In the genomic region with DNA sequence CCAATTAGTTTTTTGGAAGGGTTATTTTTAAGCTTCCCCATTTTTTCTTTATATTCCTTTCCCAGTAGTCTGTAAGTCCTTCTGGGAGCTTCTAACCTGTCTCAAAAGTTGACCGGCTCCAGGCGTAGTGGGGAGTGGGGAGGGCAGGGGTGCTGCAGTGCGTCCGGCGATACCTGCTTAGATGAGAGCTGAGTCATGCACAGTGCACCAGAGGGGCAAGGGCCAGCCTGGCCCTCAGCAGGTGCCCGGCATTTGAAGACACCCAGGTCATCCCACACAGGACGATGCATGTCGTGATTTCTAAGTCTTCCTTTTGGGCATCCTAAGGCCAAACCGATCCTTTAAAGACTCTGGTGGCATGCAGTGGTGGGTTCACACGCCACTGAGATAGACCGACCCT, we compare ENCODE assay signal across 34 cellular contexts.
"Had no signal": no experiment of that assay in that cellular context is flagged by ENCODE, and none has a peak within 500 bp of the region (broad histone marks: within the 10 kb centered on the region; RNA-seq: fewer than 3 reads in every experiment).

No MANE protein-coding gene starts in this region.

- ATAC-seq: activated T-cell treated with anti-CD3 and anti-CD28 coated beads, Interleukin-2, amount 50 U/mL, for 72 hours; activated T-helper 17 cell treated with anti-CD3 and anti-CD28 coated beads, Interleukin-2, amount 50 U/mL, for 72 hours; Panc1 had no signal

- H3K9me3 Mint-ChIP-seq: activated B cell treated with CpG ODN at 0.5 μM for 24 hours; activated CD4-positive, alpha-beta memory T cell treated with anti-CD3 and anti-CD28 coated beads for 36 hours; activated naive CD8-positive, alpha-beta T cell treated with anti-CD3 and anti-CD28 coated beads for 36 hours; activated T-cell treated with anti-CD3 and anti-CD28 coated beads, Interleukin-2, amount 50 U/mL, for 72 hours; activated T-helper 17 cell treated with anti-CD3 and anti-CD28 coated beads, Interleukin-2, amount 50 U/mL, for 72 hours; T-helper 1 cell treated with Interleukin-12 subunit alpha and Interleukin-12 subunit beta and Interleukin-4 antibody, amounts not matched to agents 30 μg/mL and 1 μg/mL, for 36 hours; T-helper 2 cell treated with Interferon-gamma antibody and Interleukin-4, amounts not matched to agents 5 μg/mL and 100 μg/mL, for 36 hours had no signal

- DNase-seq: activated B cell treated with CpG ODN at 0.5 μM for 24 hours; activated CD4-positive, alpha-beta memory T cell treated with anti-CD3 and anti-CD28 coated beads for 36 hours; activated CD4-positive, alpha-beta T cell treated with anti-CD3 and anti-CD28 coated beads for 4 hours; activated CD4-positive, alpha-beta T cell treated with anti-CD3 and anti-CD28 coated beads, Interleukin-2, amount 50 U/mL, for 1 hour; activated CD4-positive, CD25-positive, alpha-beta regulatory T cell treated with anti-CD3 and anti-CD28 coated beads, Interleukin-2, amount 50 U/mL, for 72 hours; activated effector memory CD4-positive, alpha-beta T cell treated with anti-CD3 and anti-CD28 coated beads, Interleukin-2, amount 50 U/mL, for 16 hours; activated naive CD4-positive, alpha-beta T cell; activated naive CD4-positive, alpha-beta T cell treated with anti-CD3 and anti-CD28 coated beads, Interleukin-2, amount 50 U/mL, for 16 hours; activated naive CD8-positive, alpha-beta T cell treated with anti-CD3 and anti-CD28 coated beads for 36 hours; activated T-cell treated with anti-CD3 and anti-CD28 coated beads, Interleukin-2, amount 50 U/mL, for 1 hour; activated T-cell treated with anti-CD3 and anti-CD28 coated beads, Interleukin-2, amount 50 U/mL, for 72 hours; amniotic stem cell; aorta; brain microvascular endothelial cell; Kasumi-1; KG1; MG63; NCI-H1048; NCI-H1105 treated with DMSO at 0.1 percent for 48 hours; NCI-H1436; NCI-H1694; NCI-H1930; NCI-H2081 treated with DMSO at 0.1 percent for 48 hours; NCI-H226; NCI-H446 treated with DMSO at 0.1 percent for 48 hours; NCI-H524 treated with DMSO at 0.1 percent for 48 hours; SHP77 treated with DMSO at 0.1 percent for 48 hours; SK-N-SH had no signal

- H3K36me3 Mint-ChIP-seq: activated CD4-positive, alpha-beta memory T cell treated with anti-CD3 and anti-CD28 coated beads for 36 hours; activated naive CD8-positive, alpha-beta T cell treated with anti-CD3 and anti-CD28 coated beads for 36 hours had no signal

- H3K36me3 ChIP-seq: brain microvascular endothelial cell, cardiac muscle cell, MG63, SJSA1 had no signal

- H3K4me1 Mint-ChIP-seq: activated B cell treated with CpG ODN at 0.5 μM for 24 hours; activated naive CD8-positive, alpha-beta T cell treated with anti-CD3 and anti-CD28 coated beads for 36 hours; activated T-helper 17 cell treated with anti-CD3 and anti-CD28 coated beads, Interleukin-2, amount 50 U/mL, for 72 hours had no signal

- H3K4me3 ChIP-seq: cardiac muscle cell, MG63, SJSA1 had no signal

- H3K27me3 ChIP-seq: brain microvascular endothelial cell, MG63, SJSA1 had no signal

- H3K27ac Mint-ChIP-seq: activated B cell treated with CpG ODN at 0.5 μM for 24 hours; activated CD4-positive, alpha-beta memory T cell treated with anti-CD3 and anti-CD28 coated beads for 36 hours; activated naive CD8-positive, alpha-beta T cell treated with anti-CD3 and anti-CD28 coated beads for 36 hours; activated T-cell treated with anti-CD3 and anti-CD28 coated beads, Interleukin-2, amount 50 U/mL, for 72 hours; activated T-helper 17 cell treated with anti-CD3 and anti-CD28 coated beads, Interleukin-2, amount 50 U/mL, for 72 hours; T-helper 1 cell treated with Interleukin-12 subunit alpha and Interleukin-12 subunit beta and Interleukin-4 antibody, amounts not matched to agents 30 μg/mL and 1 μg/mL, for 36 hours; T-helper 2 cell treated with Interferon-gamma antibody and Interleukin-4, amounts not matched to agents 5 μg/mL and 100 μg/mL, for 36 hours had no signal

- H3K27me3 Mint-ChIP-seq: activated B cell treated with CpG ODN at 0.5 μM for 24 hours; activated CD4-positive, alpha-beta memory T cell treated with anti-CD3 and anti-CD28 coated beads for 36 hours; activated naive CD8-positive, alpha-beta T cell treated with anti-CD3 and anti-CD28 coated beads for 36 hours; activated T-helper 17 cell treated with anti-CD3 and anti-CD28 coated beads, Interleukin-2, amount 50 U/mL, for 72 hours had no signal

- H3K4me3 Mint-ChIP-seq: activated B cell treated with CpG ODN at 0.5 μM for 24 hours; activated CD4-positive, alpha-beta memory T cell treated with anti-CD3 and anti-CD28 coated beads for 36 hours; activated naive CD8-positive, alpha-beta T cell treated with anti-CD3 and anti-CD28 coated beads for 36 hours; activated T-cell treated with anti-CD3 and anti-CD28 coated beads, Interleukin-2, amount 50 U/mL, for 72 hours; activated T-helper 17 cell treated with anti-CD3 and anti-CD28 coated beads, Interleukin-2, amount 50 U/mL, for 72 hours; T-helper 1 cell treated with Interleukin-12 subunit alpha and Interleukin-12 subunit beta and Interleukin-4 antibody, amounts not matched to agents 30 μg/mL and 1 μg/mL, for 36 hours; T-helper 2 cell treated with Interferon-gamma antibody and Interleukin-4, amounts not matched to agents 5 μg/mL and 100 μg/mL, for 36 hours had no signal
